In the genomic region with DNA sequence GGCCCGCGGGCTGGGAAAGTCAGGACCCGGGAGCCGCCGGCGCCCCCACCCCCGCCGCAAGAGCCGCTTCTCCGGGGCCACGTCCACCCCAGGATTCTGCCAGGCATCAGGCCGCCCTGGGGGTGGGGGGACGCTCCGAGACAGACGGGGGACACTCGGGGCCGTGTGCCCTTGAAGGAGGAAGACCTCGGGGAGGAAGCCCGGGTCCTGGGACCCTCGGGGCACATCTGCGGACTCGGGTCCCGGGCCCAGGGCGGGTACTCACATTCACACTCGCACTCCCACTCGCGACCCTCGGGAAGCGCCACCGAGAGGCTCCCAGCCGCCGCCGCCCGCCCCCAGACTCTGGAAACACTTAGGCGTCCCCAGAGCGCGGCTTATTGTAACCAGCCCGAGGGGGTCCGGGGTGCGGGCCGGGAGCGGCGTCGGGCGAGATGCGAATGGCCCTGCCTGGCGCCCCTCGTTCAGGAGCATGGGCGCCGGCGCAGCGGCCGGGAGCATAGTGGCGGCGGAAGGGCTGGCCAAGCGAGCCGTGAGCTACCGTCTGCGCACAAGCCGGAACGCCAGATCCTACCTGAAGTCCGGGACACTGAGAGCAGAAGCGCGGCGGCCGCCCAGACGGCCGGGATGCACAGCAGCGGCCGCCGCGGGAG, we compare ENCODE assay signal across 7 cellular contexts. TPM values are rescaled to one million over a fixed set of nuclear protein-coding genes. Genes with fewer than 3 reads are reported as not detected.
DNase-seq lines count a peak whose midpoint lies in the region; ATAC-seq and TF ChIP-seq lines count a peak whose summit lies in the region.

No MANE protein-coding gene starts in this region.

- H3F3A ChIP-seq in GM23338 (replicated peaks; ENCODE audit: low read depth) (no peaks in the 10 kb centered on the region), SK-N-SH (replicated peaks; ENCODE audit: insufficient read depth) (no peaks in the 10 kb centered on the region)

- ATAC-seq in GM23338: peak; percentile 27
- no peak for ATAC-seq in GM18873 (IDR thresholded peaks at IDR 0.05; ENCODE audit: low FRiP score, unreplicated experiment)
- ATAC-seq in HG02938 (IDR thresholded peaks at IDR 0.05; ENCODE audit: unreplicated experiment): no peak

- H3K4me1 ChIP-seq in GM23338 (ENCODE audit: insufficient read depth): peaks cover 41% of the 10 kb centered on the region
- peaks cover 0 to 12% of the 10 kb centered on the region in 2 experiments; a peak in 2 of 4 replicates for H3K4me1 ChIP-seq in SK-N-SH (ENCODE audit: control insufficient read depth in 1 of 2, insufficient read depth in 2 of 2, low read depth in 1 of 2, low read length in 1 of 2)
- H3K4me1 ChIP-seq in left ventricle myocardium inferior: peaks cover 22% of the 10 kb centered on the region

- TF ChIP-seq EP300 in SK-N-SH (IDR thresholded peaks at IDR 0.05; ENCODE audit: borderline replicate concordance in 1 of 2, low read depth in 1 of 2, low read length in 1 of 2): no peak

- no peaks in the 10 kb centered on the region for H3K36me3 Mint-ChIP-seq in GM23338 (ENCODE audit: low read depth)

- H3K27ac ChIP-seq in GM23338 (ENCODE audit: low read depth) (no peak overlapping the region), SK-N-SH (ENCODE audit: low read depth in 2 of 2, low read length in 1 of 2) (peak overlapping the region in 1 of 2 experiments; percentile 79; a peak in 1 of 4 replicates), left ventricle myocardium inferior (replicated peaks) (peak overlapping the region; percentile 14), skin epidermis (peak overlapping the region in 19 of 21 experiments; percentile 11 to 85 (median 69))

- no peaks in the 10 kb centered on the region for H3K9me3 ChIP-seq in SK-N-SH
- peaks cover 10% of the 10 kb centered on the region for H3K9me3 ChIP-seq in left ventricle myocardium inferior (replicated peaks)

- H3K27me3 ChIP-seq in GM23338 (ENCODE audit: insufficient read depth) (peaks cover 57% of the 10 kb centered on the region), SK-N-SH (ENCODE audit: insufficient read depth) (peaks cover 33% of the 10 kb centered on the region), left ventricle myocardium inferior (ENCODE audit: low read depth) (peaks cover 92% of the 10 kb centered on the region)

- intact Hi-C loops in left ventricle myocardium inferior (cut with micrococcal nuclease): loop anchor here (10.0 kb wide), 1 partner anchor 175 kb away; no protein-coding TSS in a partner anchor

- TF ChIP-seq RAD21 in SK-N-SH (IDR thresholded peaks at IDR 0.05; ENCODE audit: low read length): no peak

- H4K20me1 ChIP-seq in GM23338 (replicated peaks; ENCODE audit: insufficient read depth) (0 out of 2 replicates have a peak, but pooled peaks cover 8% of the 10 kb centered on the region), SK-N-SH (ENCODE audit: insufficient read depth) (no peaks in the 10 kb centered on the region)

- POLR2A ChIA-PET in SK-N-SH (lab: Yijun Ruan, JAX): interaction anchor here (0.6 to 1.5 kb wide), 4 partner anchors 53 to 191 kb away, joined by 3 to 4 read pairs (median 3); no protein-coding TSS in a partner anchor

- CTCF ChIA-PET in SK-N-SH (lab: Yijun Ruan, JAX): interaction anchor here (0.6 to 20.1 kb wide), 57 partner anchors 11 to 1035 kb away, joined by 3 to 495 read pairs (median 6); a partner anchor contains a TSS

- H2AFZ ChIP-seq in GM23338 (peak overlapping the region; percentile 90), SK-N-SH (ENCODE audit: low read depth) (no peak overlapping the region)

- H3K4me1 Mint-ChIP-seq in GM23338: peaks cover 35% of the 10 kb centered on the region

- no peaks in the 10 kb centered on the region; the same call in 2 of the 3 replicates for H3K9me3 Mint-ChIP-seq in GM23338

- no peak overlapping the region for H3K27ac Mint-ChIP-seq in GM23338

- TF ChIP-seq CTCF in GM23338 (conservative IDR thresholded peaks at IDR 0.05; ENCODE audit: low read depth in 2 of 2): no peak
- no peak for TF ChIP-seq CTCF in SK-N-SH (IDR thresholded peaks at IDR 0.05)
- no peak for TF ChIP-seq CTCF in left ventricle myocardium inferior (IDR thresholded peaks at IDR 0.05; ENCODE audit: borderline replicate concordance)

- H3K4me3 ChIP-seq in GM23338 (peak overlapping the region; percentile 94), SK-N-SH (ENCODE audit: low read depth in 2 of 2, low read length in 1 of 2) (peak overlapping the region; percentile 35 to 58), left ventricle myocardium inferior (peak overlapping the region; percentile 67), skin epidermis (peak overlapping the region; percentile 39 to 50 (median 44))

- no peak overlapping the region for H3K9ac ChIP-seq in SK-N-SH

- H3K79me2 ChIP-seq in GM23338 (replicated peaks; ENCODE audit: insufficient read depth) (peaks cover 37% of the 10 kb centered on the region), SK-N-SH (ENCODE audit: insufficient read depth) (no peaks in the 10 kb centered on the region)

- H3K4me3 Mint-ChIP-seq in GM23338: peak overlapping the region; percentile 85

- H3K9me2 ChIP-seq in GM23338 (ENCODE audit: insufficient read depth) (no peaks in the 10 kb centered on the region), SK-N-SH (no peaks in the 10 kb centered on the region)

- H3K27me3 Mint-ChIP-seq in GM23338 (ENCODE audit: insufficient read depth, low read depth, poor library complexity): peaks cover 44% of the 10 kb centered on the region

- H3K4me2 ChIP-seq in GM23338 (peak overlapping the region; percentile 97), SK-N-SH (peak overlapping the region; percentile 55; the same call in 1 of the 2 replicates)

- H3K36me3 ChIP-seq in GM23338 (ENCODE audit: insufficient read depth) (no peaks in the 10 kb centered on the region), SK-N-SH (replicated peaks in 1 of 2; ENCODE audit: control insufficient read depth in 1 of 2, insufficient read depth in 2 of 2, low read length in 1 of 2) (no peaks in the 10 kb centered on the region), left ventricle myocardium inferior (no peaks in the 10 kb centered on the region)

- no CpG with 5 or more reads among the region's 72 CpGs for WGBS in SK-N-SH (ENCODE audit: low lambda C conversion rate)

- DNase-seq in GM23338 (ENCODE audit: low spot score): peak; percentile 60
- peak; percentile 74 for DNase-seq in SK-N-SH
- DNase-seq in left ventricle myocardium inferior: no peak
- DNase-seq in GM19240 (ENCODE audit: insufficient read length, low spot score): no peak

TF ChIP-seq in GM23338, 12 proteins besides CTCF, POLR2A, EP300 and RAD21 (continues in another document):
- TF ChIP-seq CREB1 (CRISPR knock-in tag; IDR thresholded peaks at IDR 0.05; ENCODE audit: low read depth) (no peak), ZNF114 (CRISPR knock-in tag; IDR thresholded peaks at IDR 0.05) (no peak), ZNF331 (CRISPR knock-in tag; IDR thresholded peaks at IDR 0.05; ENCODE audit: low read depth) (no peak)

TF ChIP-seq in SK-N-SH, 30 proteins besides CTCF, POLR2A, EP300 and RAD21:
- no peak for TF ChIP-seq NFIC (IDR thresholded peaks at IDR 0.05; ENCODE audit: borderline replicate concordance)
- peak; percentile 80; the same call in 1 of the 2 replicates for TF ChIP-seq EZH2phosphoT487 (IDR thresholded peaks at IDR 0.05; ENCODE audit: borderline replicate concordance, low read depth)
TF ChIP-seq in SK-N-SH: peak in this region for 1.

RNA-seq across cellular contexts. Expression of a gene that starts 0.6 kb away (rescaled TPM):
- total RNA-seq in GM23338 (2014; rRNA removed; shearing (Covaris generic)): 15.5 and 18.8 TPM in 2 replicates
- 6.0 and 8.1 TPM in 2 replicates for polyA plus RNA-seq in GM23338 (2016; fragmentation: Nextera tagmentation; extraction: Ambion mirVana)
- polyA plus RNA-seq in SK-N-SH (2012; rRNA removed): 0.34 and 0.43 TPM in 2 replicates
- 0.30 and 0.52 TPM in 2 replicates for polyA plus RNA-seq in SK-N-SH (2012; cell fraction: cytosol; rRNA removed)
- polyA plus RNA-seq in SK-N-SH (2012; cell fraction: nucleus; rRNA removed): 0.43 and 1.3 TPM in 2 replicates
- total RNA-seq in left ventricle myocardium inferior: 0.74 TPM

Comparison
In these comparisons a context has a peak if more than half of its experiments do, and no peak if none do; other contexts are left out.
1. DNase-seq: peak in GM23338 (single experiment) and SK-N-SH (single experiment); none in left ventricle myocardium inferior (single experiment) and GM19240 (single experiment).
2. H3K4me3 ChIP-seq: peak in every context shown above with its lines; median percentile 94 in GM23338; 67 in left ventricle myocardium inferior; 46 in SK-N-SH; 44 in skin epidermis.